Comparison of ENCODE assay signal across 15 cellular contexts in genomic region chr10:1287493-1288480, GRCh38.
A peak's percentile ranks its signal among the peaks of the same experiment; 100 is the strongest.
DNase-seq lines count a peak whose midpoint lies in the region; ATAC-seq and TF ChIP-seq lines count a peak whose summit lies in the region.
"Had no signal": no experiment of that assay in that cellular context is flagged by ENCODE, and none has a peak within 500 bp of the region (broad histone marks: within the 10 kb centered on the region; RNA-seq: fewer than 3 reads in every experiment).

No MANE protein-coding gene starts in this region.

- TF ChIP-seq CTCF in MCF 10A (IDR thresholded peaks at IDR 0.05; ENCODE audit: unreplicated experiment): no peak
- no peak for TF ChIP-seq CTCF in breast epithelium (IDR thresholded peaks at IDR 0.05)
- no peak for TF ChIP-seq CTCF in type B pancreatic cell (conservative IDR thresholded peaks at IDR 0.05)

- POLR2A ChIA-PET in MCF 10A (lab: Yijun Ruan, JAX): interaction anchor here (1.1 kb wide), 1 partner anchor 346 kb away, joined by 4 read pairs; no protein-coding TSS in a partner anchor

- H3K27me3 Mint-ChIP-seq in MCF 10A (ENCODE audit: insufficient read depth, unreplicated experiment) (no peaks in the 10 kb centered on the region), memory B cell (peaks cover 9% of the 10 kb centered on the region), type B pancreatic cell (peaks cover 6% of the 10 kb centered on the region)

- no peaks in the 10 kb centered on the region for H3K9me3 ChIP-seq in breast epithelium
- H3K9me3 ChIP-seq: lower lobe of right lung had no signal

- H3K27ac ChIP-seq in breast epithelium: no peak overlapping the region
- H3K27ac ChIP-seq: lower lobe of right lung had no signal

- H3K36me3 Mint-ChIP-seq in MCF 10A (ENCODE audit: insufficient read depth, unreplicated experiment) (no peaks in the 10 kb centered on the region), memory B cell (no peaks in the 10 kb centered on the region), type B pancreatic cell (no peaks in the 10 kb centered on the region)

- DNase-seq in MCF 10A (ENCODE audit: unreplicated experiment) (peak; percentile 41), breast epithelium (ENCODE audit: low spot score in 2 of 2) (no peak), SK-N-DZ (ENCODE audit: low spot score) (peak; percentile 52), memory B cell (ENCODE audit: low spot score in 2 of 2) (no peak), type B pancreatic cell (ENCODE audit: extremely low spot score, unreplicated experiment) (no peak)
- DNase-seq: activated naive CD4-positive, alpha-beta T cell treated with anti-CD3 and anti-CD28 coated beads, Interleukin-2, amount 50 U/mL, for 16 hours; central memory CD4-positive, alpha-beta T cell; erythroblast; HFFc6; lower lobe of right lung; NCI-H1092; NCI-H524 treated with DMSO at 0.1 percent for 48 hours had no signal

- no TSS peak for BruUV-seq in MCF 10A (replicated peaks; lab: Mats Ljungman, UMichigan)

- H3K9me3 Mint-ChIP-seq in MCF 10A (ENCODE audit: unreplicated experiment): no peaks in the 10 kb centered on the region
- no peaks in the 10 kb centered on the region for H3K9me3 Mint-ChIP-seq in memory B cell
- no peaks in the 10 kb centered on the region for H3K9me3 Mint-ChIP-seq in type B pancreatic cell

- no peak overlapping the region for H3K4me3 ChIP-seq in breast epithelium
- H3K4me3 ChIP-seq: lower lobe of right lung had no signal

- no peaks in the 10 kb centered on the region for H3K36me3 ChIP-seq in breast epithelium
- H3K36me3 ChIP-seq: lower lobe of right lung had no signal

- CTCF ChIA-PET in MCF 10A (lab: Yijun Ruan, JAX): interaction anchor here (0.6 kb wide), 1 partner anchor 20 kb away, joined by 3 read pairs; no protein-coding TSS in a partner anchor

- H3K4me1 ChIP-seq in breast epithelium: no peaks in the 10 kb centered on the region
- H3K4me1 ChIP-seq: lower lobe of right lung had no signal

- intact Hi-C loops in MCF 10A (cut with micrococcal nuclease): no loop called here
- intact Hi-C loops in breast epithelium (cut with DNase I; ENCODE audit: low total_unique reads): no loop called here

- H3K27me3 ChIP-seq in breast epithelium: peaks cover 0 to 9% of the 10 kb centered on the region in 2 donors

- no peak overlapping the region for H3K4me3 Mint-ChIP-seq in MCF 10A (ENCODE audit: unreplicated experiment)
- no peak overlapping the region for H3K4me3 Mint-ChIP-seq in memory B cell
- H3K4me3 Mint-ChIP-seq in type B pancreatic cell: peak overlapping the region; percentile 74
- H3K4me3 Mint-ChIP-seq: HFFc6 had no signal

- H3K4me1 Mint-ChIP-seq in MCF 10A (ENCODE audit: insufficient read depth, unreplicated experiment) (peaks cover 15% of the 10 kb centered on the region), memory B cell (peaks cover 9% of the 10 kb centered on the region), type B pancreatic cell (ENCODE audit: unreplicated experiment) (peaks cover 29% of the 10 kb centered on the region)

- H3K27ac Mint-ChIP-seq in MCF 10A (ENCODE audit: low read depth, unreplicated experiment) (peak overlapping the region; percentile 10), memory B cell (no peak overlapping the region), type B pancreatic cell (peak overlapping the region; percentile 99)
- H3K27ac Mint-ChIP-seq: HFFc6 had no signal

- ATAC-seq in memory B cell (ENCODE audit: low read depth): peak; percentile 43
- ATAC-seq in GM21515 (IDR thresholded peaks at IDR 0.05; ENCODE audit: unreplicated experiment): no peak
- ATAC-seq in HG03045 (IDR thresholded peaks at IDR 0.05; ENCODE audit: unreplicated experiment): no peak
- no peak for ATAC-seq in HG03025 (IDR thresholded peaks at IDR 0.05; ENCODE audit: low FRiP score, unreplicated experiment)

- TF ChIP-seq POLR2A in breast epithelium (IDR thresholded peaks at IDR 0.05): no peak

Comparison
In these comparisons a context has a peak if more than half of its experiments do, and no peak if none do; other contexts are left out.
1. DNase-seq: peak in MCF 10A (single experiment) and SK-N-DZ (single experiment); none in breast epithelium (0 of 2), memory B cell (0 of 2) and type B pancreatic cell (single experiment).